Comparison of ENCODE assay signal across 24 cellular contexts in the genomic region with DNA sequence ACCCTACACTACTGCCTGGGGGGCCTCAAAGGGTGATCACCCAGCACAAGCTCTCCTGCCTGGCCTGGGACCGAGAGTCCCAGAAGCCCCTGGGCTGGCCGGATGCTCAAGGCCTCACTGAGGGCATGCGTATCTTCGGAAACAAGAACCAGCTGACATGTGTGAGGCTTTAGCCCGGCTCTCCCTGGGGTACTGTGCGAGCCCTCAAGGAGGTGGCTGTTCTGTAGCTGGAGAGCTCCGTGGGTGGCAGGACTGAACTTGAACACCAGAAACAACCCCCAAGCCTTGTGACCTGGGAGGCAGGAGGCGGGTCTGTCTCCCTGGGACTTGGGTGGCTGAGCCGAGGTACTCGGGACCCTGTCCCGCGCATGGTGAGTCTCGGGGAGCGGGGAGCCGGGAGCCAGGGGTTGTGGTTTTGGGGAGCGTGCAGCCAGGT. TPM values are rescaled to one million over a fixed set of nuclear protein-coding genes. Genes with fewer than 3 reads are reported as not detected.
"Had no signal": no experiment of that assay in that cellular context is flagged by ENCODE, and none has a peak within 500 bp of the region (broad histone marks: within the 10 kb centered on the region; RNA-seq: fewer than 3 reads in every experiment).

No MANE protein-coding gene starts in this region.

- H3K4me3 ChIP-seq: ascending aorta, coronary artery, mucosa of descending colon, pancreas, sigmoid colon, spleen, transverse colon, uterus had no signal

- FAIRE-seq: frontal cortex, pancreas had no signal

- H3K36me3 ChIP-seq: ascending aorta, neutrophil, pancreas, sigmoid colon, spleen, transverse colon, uterus had no signal

- DNase-seq: activated CD4-positive, CD25-positive, alpha-beta regulatory T cell treated with anti-CD3 and anti-CD28 coated beads, Interleukin-2, amount 50 U/mL, for 72 hours; activated CD8-positive, alpha-beta memory T cell treated with anti-CD3 and anti-CD28 coated beads for 24 hours; activated CD8-positive, alpha-beta memory T cell treated with anti-CD3 and anti-CD28 coated beads, Interleukin-2, amount 50 U/mL, for 48 hours; activated effector memory CD4-positive, alpha-beta T cell treated with Interleukin-2 at 50 U/mL for 16 hours; activated T-cell treated with anti-CD3 and anti-CD28 coated beads, Interleukin-2, amount 50 U/mL, for 48 hours; head of caudate nucleus; left ventricle myocardium superior; mucosa of descending colon; naive B cell; sigmoid colon; spleen; stimulated activated CD8-positive, alpha-beta memory T cell treated with anti-CD3 and anti-CD28 coated beads, Interleukin-4, amount 100 ng/mL, for 48 hours; stimulated activated naive CD4-positive, alpha-beta T cell treated with Interleukin-2 at 50 U/mL for 16 hours; T1000; transverse colon; uterus had no signal

- H3K27me3 ChIP-seq: ascending aorta, pancreas, uterus had no signal

- H3K27ac ChIP-seq: ascending aorta, coronary artery, neutrophil, pancreas, sigmoid colon, spleen, transverse colon, uterus had no signal

- H3K4me1 ChIP-seq: ascending aorta, pancreas, transverse colon, uterus had no signal

- H3K9me3 ChIP-seq: ascending aorta, mucosa of descending colon, neutrophil, pancreas, sigmoid colon, transverse colon, uterus had no signal

RNA-seq across cellular contexts. Expression of gene DPEP1, which starts 7.0 kb away (rescaled TPM):
- total RNA-seq: ascending aorta; left ventricle myocardium superior; sigmoid colon; T-helper 1 cell treated with Interleukin-12 subunit alpha and Interleukin-12 subunit beta and Interleukin-4 antibody, amounts not matched to agents 30 ng/mL and 1 ng/mL, for 36 hours had no signal
- polyA plus RNA-seq: fibroblast of lung had no signal

RNA-seq across cellular contexts. Expression of gene CPNE7, which starts 44.9 kb away (rescaled TPM):
- total RNA-seq: ascending aorta, left ventricle myocardium superior, subcutaneous adipose tissue had no signal
